Comparison of ENCODE assay signal across 17 cellular contexts in the genomic region with DNA sequence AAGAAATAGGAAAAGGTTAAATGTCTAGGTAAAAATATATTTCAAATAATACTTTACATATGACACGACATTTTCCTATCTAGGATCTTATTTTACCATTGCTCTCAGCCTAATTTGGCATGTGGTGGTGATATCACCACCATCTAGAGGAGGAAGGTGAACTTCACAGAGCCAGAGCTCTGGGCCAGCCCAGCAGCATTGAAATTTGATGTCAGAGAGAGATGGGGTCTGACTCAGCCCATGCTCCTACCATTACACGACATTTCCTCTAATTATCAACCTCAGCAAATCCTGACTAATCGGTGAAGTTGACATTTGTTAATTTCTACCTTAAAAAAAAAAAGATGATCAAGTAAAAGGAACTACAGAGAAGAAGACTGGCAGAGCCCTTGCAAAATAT. TPM values are rescaled to one million over a fixed set of nuclear protein-coding genes. Genes with fewer than 3 reads are reported as not detected.
"Had no signal": no experiment of that assay in that cellular context is flagged by ENCODE, and none has a peak within 500 bp of the region (broad histone marks: within the 10 kb centered on the region; RNA-seq: fewer than 3 reads in every experiment).

No MANE protein-coding gene starts in this region.

- H3K4me1 Mint-ChIP-seq: activated CD4-positive, alpha-beta T cell treated with anti-CD3 and anti-CD28 coated beads, Interleukin-2, amount 10 ng/mL, durations not matched to agents 7 days and 5 days; activated naive CD8-positive, alpha-beta T cell treated with anti-CD3 and anti-CD28 coated beads for 36 hours had no signal

- H2AFZ ChIP-seq: hepatocyte had no signal

- H3K27ac ChIP-seq: hepatocyte, spleen, stomach, testis, upper lobe of right lung had no signal

- H3K4me2 ChIP-seq: hepatocyte had no signal

- H3K27me3 Mint-ChIP-seq: activated CD4-positive, alpha-beta T cell treated with anti-CD3 and anti-CD28 coated beads, Interleukin-2, amount 10 ng/mL, durations not matched to agents 7 days and 5 days; activated naive CD8-positive, alpha-beta T cell treated with anti-CD3 and anti-CD28 coated beads for 36 hours; dendritic cell treated with granulocyte-macrophage colony-stimulating factor and Interleukin-4, amounts not matched to agents 40 ng/mL and 50 ng/mL, for 4 days; effector memory CD8-positive, alpha-beta T cell had no signal

- H3K9me3 ChIP-seq: testis, upper lobe of right lung had no signal

- H3K27me3 ChIP-seq: hepatocyte, spleen, stomach, testis, upper lobe of right lung had no signal

- ATAC-seq: effector memory CD8-positive, alpha-beta T cell; left ventricle myocardium superior; sciatic nerve; upper lobe of right lung had no signal

- H3K36me3 ChIP-seq: spleen, stomach, upper lobe of right lung had no signal

- H3K4me3 ChIP-seq: hepatocyte, spleen, stomach, testis, upper lobe of right lung had no signal

- H3K4me1 ChIP-seq: spleen, stomach, testis, upper lobe of right lung had no signal

- H3K36me3 Mint-ChIP-seq: activated naive CD8-positive, alpha-beta T cell treated with anti-CD3 and anti-CD28 coated beads for 36 hours had no signal

- H3K79me2 ChIP-seq: hepatocyte had no signal

- H3K27ac Mint-ChIP-seq: activated CD4-positive, alpha-beta T cell treated with anti-CD3 and anti-CD28 coated beads, Interleukin-2, amount 10 ng/mL, durations not matched to agents 7 days and 5 days; activated naive CD8-positive, alpha-beta T cell treated with anti-CD3 and anti-CD28 coated beads for 36 hours; dendritic cell treated with granulocyte-macrophage colony-stimulating factor and Interleukin-4, amounts not matched to agents 40 ng/mL and 50 ng/mL, for 4 days; effector memory CD8-positive, alpha-beta T cell had no signal

- H3K4me3 Mint-ChIP-seq: activated CD4-positive, alpha-beta T cell treated with anti-CD3 and anti-CD28 coated beads, Interleukin-2, amount 10 ng/mL, durations not matched to agents 7 days and 5 days; activated naive CD8-positive, alpha-beta T cell treated with anti-CD3 and anti-CD28 coated beads for 36 hours; dendritic cell treated with granulocyte-macrophage colony-stimulating factor and Interleukin-4, amounts not matched to agents 40 ng/mL and 50 ng/mL, for 4 days; effector memory CD8-positive, alpha-beta T cell had no signal

- DNase-seq: activated CD4-positive, alpha-beta T cell treated with anti-CD3 and anti-CD28 coated beads, Interleukin-2, amount 10 ng/mL, durations not matched to agents 7 days and 5 days; activated CD8-positive, alpha-beta memory T cell treated with anti-CD3 and anti-CD28 coated beads, Interleukin-2, amount 50 U/mL, for 48 hours; activated naive CD8-positive, alpha-beta T cell treated with anti-CD3 and anti-CD28 coated beads for 36 hours; effector memory CD8-positive, alpha-beta T cell; kidney; left ventricle myocardium superior; spleen; stomach; T-helper 2 cell; testis; upper lobe of right lung had no signal

RNA-seq across cellular contexts. Expression of a gene that starts 42.3 kb away (rescaled TPM):
- total RNA-seq: activated CD4-positive, alpha-beta T cell treated with anti-CD3 and anti-CD28 coated beads, Interleukin-2, amount 10 ng/mL, durations not matched to agents 7 days and 5 days; activated naive CD8-positive, alpha-beta T cell treated with anti-CD3 and anti-CD28 coated beads for 36 hours; bronchial epithelial cell; epithelial cell of proximal tubule; pulmonary artery endothelial cell had no signal
